ENCODE assay signal across 14 cellular contexts in the genomic region with DNA sequence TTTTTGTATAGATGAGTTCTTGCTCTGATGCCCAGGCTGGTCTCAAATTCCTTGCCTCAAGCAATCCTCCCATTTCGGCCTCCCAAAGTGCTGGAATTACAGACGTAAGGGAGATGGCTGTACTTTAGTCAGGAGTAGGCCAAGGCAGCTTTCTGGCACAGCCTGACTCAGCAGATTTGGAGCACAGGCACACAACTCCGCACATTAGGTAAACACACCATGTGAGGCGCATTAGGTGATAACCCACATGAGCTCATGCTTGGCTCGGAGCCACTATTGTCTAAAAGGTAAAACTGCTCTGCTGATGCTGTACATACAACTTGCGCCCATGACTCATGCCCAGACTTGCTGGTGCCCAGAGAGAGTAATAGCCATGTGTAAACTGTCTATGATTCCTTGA.
DNase-seq lines count a peak whose midpoint lies in the region; ATAC-seq lines count a peak whose summit lies in the region.
"Had no signal": no experiment of that assay in that cellular context is flagged by ENCODE, and none has a peak within 500 bp of the region (broad histone marks: within the 10 kb centered on the region; RNA-seq: fewer than 3 reads in every experiment).

No MANE protein-coding gene starts in this region.

- H3K4me3 ChIP-seq in MG63: no peak overlapping the region

- no peaks in the 10 kb centered on the region for H3K9me3 ChIP-seq in MG63

- peak; percentile 90 for DNase-seq in DMS53 treated with DMSO at 0.1 percent for 48 hours (lab: John Stamatoyannopoulos, UW; ENCODE audit: unreplicated experiment)
- peak; percentile 46 for DNase-seq in MG63
- DNase-seq in SW480 (ENCODE audit: low spot score): peak; percentile 12
- peak; percentile 2 for DNase-seq in kidney glomerular epithelial cell (lab: John Stamatoyannopoulos, UW)
- no peak for DNase-seq in stimulated activated CD4-positive, alpha-beta T cell treated with anti-CD3 and anti-CD28 coated beads, Interleukin-1b, Interleukin-23, amount 100 ng/mL, for 48 hours
- DNase-seq in superior temporal gyrus (ENCODE audit: extremely low spot score): no peak
- DNase-seq in epidermal melanocyte (ENCODE audit: insufficient read length, low spot score): no peak
- DNase-seq: activated CD4-positive, alpha-beta T cell treated with anti-CD3 and anti-CD28 coated beads for 48 hours; C1 segment of cervical spinal cord; NCI-H526 treated with DMSO at 0.1 percent for 48 hours; retina; stimulated activated CD4-positive, alpha-beta T cell treated with anti-CD3 and anti-CD28 coated beads, Interleukin-2, amount 100 ng/mL, for 48 hours; stimulated activated naive CD8-positive, alpha-beta T cell treated with anti-CD3 and anti-CD28 coated beads, Interleukin-15, Interleukin-2, amounts not matched to agents 100 U/mL and 50 U/mL, for 24 hours had no signal

- ATAC-seq in GM18511 (IDR thresholded peaks at IDR 0.05; ENCODE audit: unreplicated experiment): no peak
- ATAC-seq: stimulated activated naive CD8-positive, alpha-beta T cell treated with anti-CD3 and anti-CD28 coated beads, Interleukin-15, Interleukin-2, amounts not matched to agents 100 U/mL and 50 U/mL, for 24 hours had no signal

- H3K36me3 ChIP-seq in MG63: no peaks in the 10 kb centered on the region

- no peaks in the 10 kb centered on the region for H3K27me3 ChIP-seq in MG63

Comparison
In these comparisons a context has a peak if more than half of its experiments do, and no peak if none do; other contexts are left out.
1. DNase-seq: peak in DMS53 treated with DMSO at 0.1 percent for 48 hours (single experiment), MG63 (single experiment), SW480 (single experiment) and kidney glomerular epithelial cell (single experiment); none in stimulated activated CD4-positive, alpha-beta T cell treated with anti-CD3 and anti-CD28 coated beads, Interleukin-1b, Interleukin-23, amount 100 ng/mL, for 48 hours (single experiment), superior temporal gyrus (single experiment) and epidermal melanocyte (single experiment).